In genomic region chr9:129835128-129835859, GRCh38 we compare ENCODE assay signal across 8 cellular contexts. TPM values are rescaled to one million over a fixed set of nuclear protein-coding genes. Genes with fewer than 3 reads are reported as not detected.
DNase-seq lines count a peak whose midpoint lies in the region; ATAC-seq, FAIRE-seq and TF ChIP-seq lines count a peak whose summit lies in the region.

TSS of gene C9orf78 (minus strand) at chr9:129835275. CDS start at chr9:129835221, 54 bp downstream.
TSS of gene USP20 (plus strand) at chr9:129835458. CDS start at chr9:129852556, 17,098 bp downstream.

- H3K4me3 ChIP-seq in astrocyte (ENCODE audit: insufficient read depth, low read depth, low read length) = peak within 1 kb of the TSS; percentile 91
- H3K4me3 ChIP-seq in rectal smooth muscle tissue (ENCODE audit: low read length) = peak within 1 kb of the TSS; percentile 98
- H3K4me3 ChIP-seq in vagina = peak within 1 kb of the TSS; percentile 91 to 95

- TF ChIP-seq POLR2A in vagina (IDR thresholded peaks at IDR 0.05) = peak in 1 of 2 donors; percentile 76

- peaks cover 26% of the 10 kb centered on the region for H3K4me1 Mint-ChIP-seq in astrocyte (ENCODE audit: low read depth, unreplicated experiment)

- peaks cover 48% of the 10 kb centered on the region for H3K79me2 ChIP-seq in astrocyte (ENCODE audit: insufficient read depth, low read length)

- DNase-seq in GM18507 (ENCODE audit: extremely low spot score, insufficient read length, low read depth) = peak; percentile 98
- DNase-seq in NCI-H2029 treated with DMSO at 0.1 percent for 48 hours (lab: John Stamatoyannopoulos, UW) = peak; percentile 78
- DNase-seq in T-helper 22 cell (ENCODE audit: low read depth) = peak; percentile 94
- peak; percentile 71 for DNase-seq in astrocyte (ENCODE audit: low read depth)
- DNase-seq in hepatic stellate cell (ENCODE audit: low spot score) = peak; percentile 96
- no peak for DNase-seq in vagina (ENCODE audit: extremely low spot score in 2 of 2)

- H3K27me3 ChIP-seq in astrocyte (ENCODE audit: insufficient read depth, low read length) (no peaks in the 10 kb centered on the region), rectal smooth muscle tissue (ENCODE audit: control insufficient read depth, insufficient read depth, low read length) (no peaks in the 10 kb centered on the region), vagina (no peaks in the 10 kb centered on the region)

- H2AFZ ChIP-seq in astrocyte (ENCODE audit: low read depth, low read length) = peak within 1 kb of the TSS; percentile 78

- H3K4me1 ChIP-seq in astrocyte (ENCODE audit: insufficient read depth, low read length) (peaks cover 20% of the 10 kb centered on the region), rectal smooth muscle tissue (ENCODE audit: control insufficient read depth, insufficient read depth, low read length) (peaks cover 2% of the 10 kb centered on the region), vagina (peaks cover 56% of the 10 kb centered on the region)

- peak; percentile 94 for ATAC-seq in HG02981 (IDR thresholded peaks at IDR 0.05; ENCODE audit: unreplicated experiment)

- H3K27ac Mint-ChIP-seq in astrocyte (ENCODE audit: unreplicated experiment) = peak within 1 kb of the TSS; percentile 89

- H3K4me3 Mint-ChIP-seq in astrocyte (ENCODE audit: unreplicated experiment) = peak within 1 kb of the TSS; percentile 97

- H3K36me3 ChIP-seq in astrocyte (ENCODE audit: insufficient read depth, low read length) (peaks cover 12% of the 10 kb centered on the region), rectal smooth muscle tissue (ENCODE audit: control insufficient read depth, insufficient read depth, low read length) (no peaks in the 10 kb centered on the region), vagina (peaks cover 0 to 31% of the 10 kb centered on the region in 2 donors)

- intact Hi-C loops in vagina (cut with DNase I) = no loop called here

- no peaks in the 10 kb centered on the region for H3K9me3 Mint-ChIP-seq in astrocyte (ENCODE audit: unreplicated experiment)

- H3K9ac ChIP-seq in astrocyte (ENCODE audit: low read length) = peak within 1 kb of the TSS; percentile 87
- H3K9ac ChIP-seq in rectal smooth muscle tissue (ENCODE audit: low read length) = peak within 1 kb of the TSS; percentile 91

- peak; percentile 95 for FAIRE-seq in GM18507 (lab: Jason Lieb, UNC)
- no peak for FAIRE-seq in astrocyte (lab: Jason Lieb, UNC)

- peaks cover 22% of the 10 kb centered on the region for H4K20me1 ChIP-seq in astrocyte (ENCODE audit: insufficient read depth, low read length)

- H3K36me3 Mint-ChIP-seq in astrocyte (ENCODE audit: low read depth, unreplicated experiment) = peaks cover 6% of the 10 kb centered on the region

- H3K27ac ChIP-seq in astrocyte (ENCODE audit: low read depth, low read length) = peak within 1 kb of the TSS; percentile 56
- peak within 1 kb of the TSS; percentile 86 for H3K27ac ChIP-seq in rectal smooth muscle tissue (ENCODE audit: low read depth, low read length)
- H3K27ac ChIP-seq in vagina = peak within 1 kb of the TSS; percentile 87

- TF ChIP-seq CTCF in astrocyte (IDR thresholded peaks at IDR 0.05; ENCODE audit: insufficient read depth, low read depth, low read length) (no peak), vagina (IDR thresholded peaks at IDR 0.05) (no peak)

- H3K4me2 ChIP-seq in astrocyte (ENCODE audit: low read length) = peak within 1 kb of the TSS; percentile 89

- H3K9me3 ChIP-seq in astrocyte (ENCODE audit: insufficient read depth, low read depth, low read length) = no peaks in the 10 kb centered on the region
- H3K9me3 ChIP-seq in vagina = no peaks in the 10 kb centered on the region

- H3K27me3 Mint-ChIP-seq in astrocyte (ENCODE audit: low read depth, unreplicated experiment) = no peaks in the 10 kb centered on the region

RNA-seq across cellular contexts. Expression of gene C9orf78, which starts in this region (rescaled TPM):
- total RNA-seq in astrocyte (37.8 and 38.0 TPM in 2 replicates), vagina (36.6 TPM)

RNA-seq across cellular contexts. Expression of gene USP20, which starts in this region (rescaled TPM):
- total RNA-seq in astrocyte = 24.1 and 24.9 TPM in 2 replicates
- total RNA-seq in vagina = 29.5 TPM

Comparison
In these comparisons a context has a peak if more than half of its experiments do, and no peak if none do; other contexts are left out.
1. DNase-seq: peak in GM18507 (single experiment), NCI-H2029 treated with DMSO at 0.1 percent for 48 hours (single experiment), T-helper 22 cell (single experiment), astrocyte (single experiment) and hepatic stellate cell (single experiment); none in vagina (0 of 2).
2. Peak in every context shown above with its lines, with median percentiles within 50 percentile points of each other: H3K27ac ChIP-seq and H3K4me3 ChIP-seq.